ENCODE assay signal across 8 cellular contexts in genomic region chr1:158087320-158087927, GRCh38.
DNase-seq lines count a peak whose midpoint lies in the region; ATAC-seq and TF ChIP-seq lines count a peak whose summit lies in the region.

No MANE protein-coding gene starts in this region.

- no peak overlapping the region for H3K27ac Mint-ChIP-seq in T-helper 2 cell treated with Interferon-gamma antibody and Interleukin-4, amounts not matched to agents 5 μg/mL and 100 μg/mL, for 36 hours
- H3K27ac Mint-ChIP-seq in natural killer cell treated with Interleukin-12 subunit alpha and Interleukin-12 subunit beta and Interleukin-15 and Interleukin-18, amount 100 ng/mL, for 72 hours = no peak overlapping the region

- no peaks in the 10 kb centered on the region for H3K4me1 Mint-ChIP-seq in T-helper 2 cell treated with Interferon-gamma antibody and Interleukin-4, amounts not matched to agents 5 μg/mL and 100 μg/mL, for 36 hours (ENCODE audit: low read depth)
- no peaks in the 10 kb centered on the region for H3K4me1 Mint-ChIP-seq in natural killer cell treated with Interleukin-12 subunit alpha and Interleukin-12 subunit beta and Interleukin-15 and Interleukin-18, amount 100 ng/mL, for 72 hours (ENCODE audit: low read depth in 2 of 2)

- H3K36me3 Mint-ChIP-seq in T-helper 2 cell treated with Interferon-gamma antibody and Interleukin-4, amounts not matched to agents 5 μg/mL and 100 μg/mL, for 36 hours (ENCODE audit: low read depth) = no peaks in the 10 kb centered on the region
- no peaks in the 10 kb centered on the region for H3K36me3 Mint-ChIP-seq in natural killer cell treated with Interleukin-12 subunit alpha and Interleukin-12 subunit beta and Interleukin-15 and Interleukin-18, amount 100 ng/mL, for 72 hours

- peak; percentile 26 to 41 for ATAC-seq in natural killer cell treated with Interleukin-12 subunit alpha and Interleukin-12 subunit beta and Interleukin-15 and Interleukin-18, amount 100 ng/mL, for 72 hours
- no peak for ATAC-seq in GM21825 (IDR thresholded peaks at IDR 0.05; ENCODE audit: unreplicated experiment)

- in situ Hi-C loops in GM13976 (cut with MboI; ENCODE audit: low sequenced_read_pairs, unreplicated experiment) = no loop called here

- peak; percentile 66 for TF ChIP-seq CTCF in GM13976 (IDR thresholded peaks at IDR 0.05; ENCODE audit: borderline replicate concordance, control extremely low read depth, extremely low read depth, insufficient read depth, missing control alignments)
- TF ChIP-seq CTCF in LNCAP (IDR thresholded peaks at IDR 0.05) = peak; percentile 99

- H3K4me3 Mint-ChIP-seq in T-helper 2 cell treated with Interferon-gamma antibody and Interleukin-4, amounts not matched to agents 5 μg/mL and 100 μg/mL, for 36 hours = no peak overlapping the region
- H3K4me3 Mint-ChIP-seq in natural killer cell treated with Interleukin-12 subunit alpha and Interleukin-12 subunit beta and Interleukin-15 and Interleukin-18, amount 100 ng/mL, for 72 hours = no peak overlapping the region

- no peaks in the 10 kb centered on the region for H3K27me3 Mint-ChIP-seq in T-helper 2 cell treated with Interferon-gamma antibody and Interleukin-4, amounts not matched to agents 5 μg/mL and 100 μg/mL, for 36 hours (ENCODE audit: low read depth)
- peaks cover 2 to 6% of the 10 kb centered on the region in 2 donors for H3K27me3 Mint-ChIP-seq in natural killer cell treated with Interleukin-12 subunit alpha and Interleukin-12 subunit beta and Interleukin-15 and Interleukin-18, amount 100 ng/mL, for 72 hours

- DNase-seq in AML-193 (lab: John Stamatoyannopoulos, UW) = peak; percentile 26 to 44
- DNase-seq in GM13976 (ENCODE audit: low spot score) = peak; percentile 77
- peak; percentile 14 for DNase-seq in T-helper 2 cell treated with Interferon-gamma antibody and Interleukin-4, amounts not matched to agents 5 μg/mL and 100 μg/mL, for 36 hours (ENCODE audit: low spot score)
- DNase-seq in fibroblast of gingiva (ENCODE audit: low read depth) = peak; percentile 55
- DNase-seq in natural killer cell treated with Interleukin-12 subunit alpha and Interleukin-12 subunit beta and Interleukin-15 and Interleukin-18, amount 100 ng/mL, for 72 hours (ENCODE audit: low spot score) = no peak
- DNase-seq in occipital lobe (lab: John Stamatoyannopoulos, UW) = no peak

- no peaks in the 10 kb centered on the region for H3K9me3 Mint-ChIP-seq in T-helper 2 cell treated with Interferon-gamma antibody and Interleukin-4, amounts not matched to agents 5 μg/mL and 100 μg/mL, for 36 hours
- no peaks in the 10 kb centered on the region for H3K9me3 Mint-ChIP-seq in natural killer cell treated with Interleukin-12 subunit alpha and Interleukin-12 subunit beta and Interleukin-15 and Interleukin-18, amount 100 ng/mL, for 72 hours

Comparison
In these comparisons a context has a peak if more than half of its experiments do, and no peak if none do; other contexts are left out.
1. DNase-seq: peak in AML-193 (2 of 2), GM13976 (single experiment), T-helper 2 cell treated with Interferon-gamma antibody and Interleukin-4, amounts not matched to agents 5 μg/mL and 100 μg/mL, for 36 hours (single experiment) and fibroblast of gingiva (single experiment); none in natural killer cell treated with Interleukin-12 subunit alpha and Interleukin-12 subunit beta and Interleukin-15 and Interleukin-18, amount 100 ng/mL, for 72 hours (single experiment) and occipital lobe (single experiment).